In the genomic region with DNA sequence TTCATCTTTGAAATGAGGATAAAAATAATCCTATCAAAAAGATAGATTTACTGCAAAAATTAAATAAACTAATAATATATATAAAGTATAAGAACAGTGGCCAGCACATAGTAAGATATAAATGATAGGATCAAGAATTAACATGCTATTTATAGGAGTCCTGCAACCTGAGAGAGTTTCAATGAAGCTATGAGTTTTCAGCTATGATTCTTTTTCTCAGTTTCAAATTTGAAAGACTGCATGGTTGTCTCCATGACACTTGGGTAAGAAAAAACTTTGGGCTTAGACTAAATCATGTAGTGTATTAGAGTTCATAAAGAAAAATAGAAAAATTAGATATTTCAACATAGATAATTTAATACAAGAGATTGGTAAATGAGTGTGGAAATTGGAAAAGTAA, we compare ENCODE assay signal across 34 cellular contexts.
"Had no signal": no experiment of that assay in that cellular context is flagged by ENCODE, and none has a peak within 500 bp of the region (broad histone marks: within the 10 kb centered on the region; RNA-seq: fewer than 3 reads in every experiment).

No MANE protein-coding gene starts in this region.

- H3K4me3 ChIP-seq: MG63 had no signal

- H3K27me3 ChIP-seq: MG63 had no signal

- H3K36me3 ChIP-seq: MG63 had no signal

- DNase-seq: Karpas-422, Kasumi-1, MG63, MV-4-11, NCI-H1048, NCI-H1092, NCI-H1092 treated with DMSO at 0.1 percent for 48 hours, NCI-H1105, NCI-H1105 treated with DMSO at 0.1 percent for 48 hours, NCI-H1417, NCI-H1417 treated with DMSO at 0.1 percent for 48 hours, NCI-H1436, NCI-H1436 treated with DMSO at 0.1 percent for 48 hours, NCI-H146, NCI-H1694, NCI-H1694 treated with DMSO at 0.1 percent for 48 hours, NCI-H187, NCI-H187 treated with DMSO at 0.1 percent for 48 hours, NCI-H1930, NCI-H2029, NCI-H2029 treated with DMSO at 0.1 percent for 48 hours, NCI-H2081, NCI-H2081 treated with DMSO at 0.1 percent for 48 hours, NCI-H2107, NCI-H2171, NCI-H2171 treated with DMSO at 0.1 percent for 48 hours, NCI-H2227 treated with DMSO at 0.1 percent for 48 hours, NCI-H226, NCI-H345, NCI-H446, NCI-H446 treated with DMSO at 0.1 percent for 48 hours, NCI-H510A, NCI-H510A treated with DMSO at 0.1 percent for 48 hours had no signal

- H3K9me3 ChIP-seq: MG63 had no signal

- H3K27ac ChIP-seq: KMS-11 had no signal

- H3K9ac ChIP-seq: KMS-11 had no signal
